1 cellular context compared by ENCODE assay signal in the genomic region with DNA sequence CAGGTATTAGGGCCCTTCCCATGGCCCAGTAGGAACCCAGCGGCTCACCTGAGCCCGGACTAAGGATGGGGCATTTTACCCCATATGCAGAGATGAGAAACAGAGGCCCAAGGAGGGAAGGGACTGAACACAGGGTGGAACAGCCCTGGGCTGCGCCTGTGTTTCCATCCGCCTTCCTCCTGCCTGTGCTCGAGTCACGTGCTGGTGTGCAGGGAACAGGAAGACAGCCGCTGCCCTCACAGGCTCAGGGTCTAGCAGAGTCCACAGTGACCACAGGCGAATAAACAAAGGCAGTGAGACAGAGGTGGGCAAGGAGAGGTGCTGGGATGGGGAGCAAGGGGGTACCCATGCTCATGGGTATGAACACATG.
TF ChIP-seq lines count a peak whose summit lies in the region.

No MANE protein-coding gene starts in this region.

TF ChIP-seq in IMR-90, 13 proteins besides CTCF, POLR2A, EP300 and RAD21 (continued from another document):
- TF ChIP-seq CHD1 (IDR thresholded peaks at IDR 0.05; ENCODE audit: low read depth, low read length) (no peak), BHLHE40 (IDR thresholded peaks at IDR 0.05; ENCODE audit: low read depth, low read length) (peak; percentile 53), FOS (IDR thresholded peaks at IDR 0.05; ENCODE audit: low read depth, low read length) (no peak)
